In genomic region chr1:178052650-178053461, GRCh38 we compare ENCODE assay signal across 11 cellular contexts. TPM values are rescaled to one million over a fixed set of nuclear protein-coding genes. Genes with fewer than 3 reads are reported as not detected.
A peak's percentile ranks its signal among the peaks of the same experiment; 100 is the strongest.
DNase-seq lines count a peak whose midpoint lies in the region; ATAC-seq and TF ChIP-seq lines count a peak whose summit lies in the region.
"Had no signal": no experiment of that assay in that cellular context is flagged by ENCODE, and none has a peak within 500 bp of the region (broad histone marks: within the 10 kb centered on the region; RNA-seq: fewer than 3 reads in every experiment).

No MANE protein-coding gene starts in this region.

- H3K9ac ChIP-seq in fibroblast of lung (ENCODE audit: insufficient read depth, low read length) (no peak overlapping the region), parathyroid adenoma (no peak overlapping the region)

- H2AFZ ChIP-seq in PC-9 (peak overlapping the region; percentile 83), fibroblast of lung (ENCODE audit: low read length) (peak overlapping the region; percentile 15), parathyroid adenoma (no peak overlapping the region)

- H3K79me2 ChIP-seq in PC-9 (ENCODE audit: low read depth) (no peaks in the 10 kb centered on the region), fibroblast of lung (ENCODE audit: control insufficient read depth, insufficient read depth, low read length) (no peaks in the 10 kb centered on the region), parathyroid adenoma (no peaks in the 10 kb centered on the region)

- TF ChIP-seq CTCF in PC-9 (conservative IDR thresholded peaks at IDR 0.05), result no peak
- TF ChIP-seq CTCF in fibroblast of lung (conservative IDR thresholded peaks at IDR 0.05 in 1 of 2, IDR thresholded peaks at IDR 0.05 in 1 of 2; ENCODE audit: low read depth in 1 of 2, low read length in 2 of 2), result no peak
- no peak for TF ChIP-seq CTCF in parathyroid adenoma (IDR thresholded peaks at IDR 0.05)

- H3K4me1 ChIP-seq in PC-9 (replicated peaks; ENCODE audit: insufficient read depth) (peaks cover 27% of the 10 kb centered on the region), fibroblast of lung (ENCODE audit: control insufficient read depth, extremely low read depth, insufficient read depth, low read length) (peaks cover 14% of the 10 kb centered on the region), parathyroid adenoma (no peaks in the 10 kb centered on the region)

- no peaks in the 10 kb centered on the region for H4K20me1 ChIP-seq in PC-9 (ENCODE audit: insufficient read depth)
- H4K20me1 ChIP-seq in fibroblast of lung (ENCODE audit: control insufficient read depth, extremely low read depth, insufficient read depth, low read length), result no peaks in the 10 kb centered on the region

- CTCF ChIA-PET in PC-9 (lab: Charles Lee), result interaction anchor here (0.6 to 1.1 kb wide), 5 partner anchors 21 to 441 kb away, joined by 3 to 7 read pairs (median 3); no protein-coding TSS in a partner anchor

- H3F3A ChIP-seq in PC-9 (ENCODE audit: insufficient read depth, low read depth), result peaks cover 19% of the 10 kb centered on the region

- peak; percentile 53 for DNase-seq in GM04503 (ENCODE audit: low read depth)
- peak; percentile 11 to 82 for DNase-seq in PC-9
- peak; percentile 44 to 67 for DNase-seq in fibroblast of lung (ENCODE audit: low read depth in 2 of 2)
- no peak for DNase-seq in RPMI8226
- DNase-seq in NCI-H2196 treated with DMSO at 0.1 percent for 48 hours (lab: John Stamatoyannopoulos, UW; ENCODE audit: unreplicated experiment), result no peak
- no peak for DNase-seq in stimulated activated CD4-positive, alpha-beta T cell treated with anti-CD3 and anti-CD28 coated beads, Interleukin-15, amount 100 ng/mL, for 24 hours
- DNase-seq: activated T-cell treated with anti-CD3 and anti-CD28 coated beads, Interleukin-2, amount 50 U/mL, for 72 hours; naive thymus-derived CD8-positive, alpha-beta T cell; NCI-H1694 had no signal

- H3K4me2 ChIP-seq in PC-9, result peak overlapping the region; percentile 77
- peak overlapping the region; percentile 11 for H3K4me2 ChIP-seq in fibroblast of lung (ENCODE audit: extremely low read depth, insufficient read depth, low read length)
- H3K4me2 ChIP-seq in parathyroid adenoma (ENCODE audit: low read length), result no peak overlapping the region

- no peaks in the 10 kb centered on the region for H3K9me2 ChIP-seq in PC-9 (ENCODE audit: insufficient read depth)

- H3K27me3 ChIP-seq in PC-9 (ENCODE audit: insufficient read depth, low read depth) (no peaks in the 10 kb centered on the region), fibroblast of lung (ENCODE audit: control insufficient read depth, insufficient read depth, low read length) (no peaks in the 10 kb centered on the region), parathyroid adenoma (ENCODE audit: control insufficient read depth, insufficient read depth, low read length) (no peaks in the 10 kb centered on the region)

- no TSS peak for BruUV-seq in PC-9 (replicated peaks; lab: Mats Ljungman, UMichigan)

- H3K9me3 ChIP-seq in PC-9 (ENCODE audit: insufficient read depth, low read depth), result no peaks in the 10 kb centered on the region
- no peaks in the 10 kb centered on the region for H3K9me3 ChIP-seq in fibroblast of lung (ENCODE audit: control insufficient read depth, insufficient read depth, low read depth, low read length)
- H3K9me3 ChIP-seq in parathyroid adenoma (ENCODE audit: control insufficient read depth, low read length), result no peaks in the 10 kb centered on the region

- ATAC-seq in HG02870 (IDR thresholded peaks at IDR 0.05; ENCODE audit: unreplicated experiment), result no peak
- ATAC-seq: activated T-cell treated with anti-CD3 and anti-CD28 coated beads, Interleukin-2, amount 50 U/mL, for 72 hours; naive thymus-derived CD8-positive, alpha-beta T cell had no signal

- POLR2A ChIA-PET in PC-9 (lab: Charles Lee; ENCODE audit: unreplicated experiment), result interaction anchor here (0.5 to 0.7 kb wide), 2 partner anchors 39 to 188 kb away, joined by 5 to 7 read pairs; no protein-coding TSS in a partner anchor

- peak overlapping the region; percentile 66 for H3K27ac ChIP-seq in PC-9
- H3K27ac ChIP-seq in fibroblast of lung (ENCODE audit: insufficient read depth, low read length), result no peak overlapping the region
- peak overlapping the region; percentile 53 for H3K27ac ChIP-seq in parathyroid adenoma

- no peaks in the 10 kb centered on the region for H3K36me3 ChIP-seq in PC-9 (ENCODE audit: low read depth)
- H3K36me3 ChIP-seq in fibroblast of lung (ENCODE audit: control insufficient read depth, insufficient read depth, low read length), result no peaks in the 10 kb centered on the region
- no peaks in the 10 kb centered on the region for H3K36me3 ChIP-seq in parathyroid adenoma (ENCODE audit: control insufficient read depth, insufficient read depth, low read length)

- intact Hi-C loops in PC-9 (cut with micrococcal nuclease; ENCODE audit: unreplicated experiment), result no loop called here

- H3K4me3 ChIP-seq in PC-9, result peak overlapping the region; percentile 20; the same call in 1 of the 2 replicates
- no peak overlapping the region for H3K4me3 ChIP-seq in fibroblast of lung (replicated peaks in 1 of 4; ENCODE audit: control extremely low read depth in 1 of 4, insufficient read depth in 1 of 4, low read depth in 3 of 4, low read length in 4 of 4)
- H3K4me3 ChIP-seq in parathyroid adenoma (ENCODE audit: low read depth, low read length), result no peak overlapping the region

RNA-seq across cellular contexts. Expression of gene RASAL2, which starts 41.0 kb away (rescaled TPM):
- total RNA-seq in PC-9 (2021), result 47.8 and 54.1 TPM in 2 replicates
- 6.4 and 11.9 TPM in 2 replicates for total RNA-seq in fibroblast of lung
- 20.5 and 21.8 TPM in 2 replicates for polyA plus RNA-seq in fibroblast of lung
- 7.9 and 9.8 TPM in 2 replicates for polyA plus RNA-seq in fibroblast of lung (2012)
- 26.8 and 31.5 TPM in 2 replicates for polyA minus RNA-seq in fibroblast of lung (ENCODE audit: low replicate concordance)
- total RNA-seq: naive thymus-derived CD8-positive, alpha-beta T cell had no signal
- polyA plus RNA-seq: naive thymus-derived CD8-positive, alpha-beta T cell had no signal

Comparison
In these comparisons a context has a peak if more than half of its experiments do, and no peak if none do; other contexts are left out.
1. DNase-seq: peak in GM04503 (single experiment), PC-9 (2 of 2) and fibroblast of lung (2 of 2); none in RPMI8226 (single experiment), NCI-H2196 treated with DMSO at 0.1 percent for 48 hours (single experiment) and stimulated activated CD4-positive, alpha-beta T cell treated with anti-CD3 and anti-CD28 coated beads, Interleukin-15, amount 100 ng/mL, for 24 hours (single experiment).